ENCODE assay signal across 6 cellular contexts in the genomic region with DNA sequence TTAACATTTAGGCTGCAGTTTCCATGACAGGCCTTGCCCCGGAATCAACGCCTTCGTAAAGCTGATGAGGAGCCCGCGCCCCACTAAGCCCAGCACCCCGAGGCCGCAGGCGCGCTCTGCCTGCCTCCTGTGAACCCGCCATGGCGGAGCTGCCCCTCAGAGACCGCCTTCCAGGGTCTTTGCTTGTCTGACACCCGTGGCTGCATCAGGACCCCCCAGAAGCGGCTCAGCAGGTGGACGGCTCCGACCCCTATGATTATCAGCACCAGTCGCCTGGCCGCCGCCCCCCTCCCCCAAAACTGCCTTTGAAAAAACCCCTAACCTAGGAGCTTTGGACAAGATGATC.
DNase-seq lines count a peak whose midpoint lies in the region; ATAC-seq and TF ChIP-seq lines count a peak whose summit lies in the region.

No MANE protein-coding gene starts in this region.

- H3K27me3 ChIP-seq in RWPE2 (ENCODE audit: insufficient read depth, poor library complexity, severe bottlenecking): no peaks in the 10 kb centered on the region

- ATAC-seq in RWPE2 (ENCODE audit: low read depth) (no peak; the same call in 2 of the 3 replicates), HG03571 (IDR thresholded peaks at IDR 0.05; ENCODE audit: unreplicated experiment) (no peak), HG02588 (IDR thresholded peaks at IDR 0.05; ENCODE audit: unreplicated experiment) (no peak), GM19351 (IDR thresholded peaks at IDR 0.05; ENCODE audit: unreplicated experiment) (no peak)

- peaks cover 34% of the 10 kb centered on the region for H3K36me3 ChIP-seq in RWPE2 (ENCODE audit: low read depth)

- peaks cover 6% of the 10 kb centered on the region for H3K4me1 ChIP-seq in RWPE2 (ENCODE audit: insufficient read depth, poor library complexity, severe bottlenecking)

- no peaks in the 10 kb centered on the region for H3K9me3 ChIP-seq in RWPE2 (ENCODE audit: severe bottlenecking)

- TF ChIP-seq CTCF in 22Rv1 (IDR thresholded peaks at IDR 0.05): no peak
- TF ChIP-seq CTCF in RWPE2 (IDR thresholded peaks at IDR 0.05; ENCODE audit: poor library complexity, severe bottlenecking): no peak

- H3K4me3 ChIP-seq in RWPE2 (ENCODE audit: severe bottlenecking) (peak overlapping the region; percentile 59), iPS-11a (ENCODE audit: low read depth, low read length) (peak overlapping the region; percentile 79)

- no peak for DNase-seq in RWPE2 (ENCODE audit: low spot score)

- peak overlapping the region; percentile 87 for H3K27ac ChIP-seq in 22Rv1
- H3K27ac ChIP-seq in RWPE2 (ENCODE audit: poor library complexity, severe bottlenecking): peak overlapping the region; percentile 68
